Comparison of ENCODE assay signal across 1 cellular context in genomic region chr7:123836656-123837055, GRCh38.
TF ChIP-seq lines count a peak whose summit lies in the region.

No MANE protein-coding gene starts in this region.

TF ChIP-seq in GM23338, 12 proteins besides CTCF, POLR2A, EP300 and RAD21 (continued from another document):
- TF ChIP-seq, protein P1, sequence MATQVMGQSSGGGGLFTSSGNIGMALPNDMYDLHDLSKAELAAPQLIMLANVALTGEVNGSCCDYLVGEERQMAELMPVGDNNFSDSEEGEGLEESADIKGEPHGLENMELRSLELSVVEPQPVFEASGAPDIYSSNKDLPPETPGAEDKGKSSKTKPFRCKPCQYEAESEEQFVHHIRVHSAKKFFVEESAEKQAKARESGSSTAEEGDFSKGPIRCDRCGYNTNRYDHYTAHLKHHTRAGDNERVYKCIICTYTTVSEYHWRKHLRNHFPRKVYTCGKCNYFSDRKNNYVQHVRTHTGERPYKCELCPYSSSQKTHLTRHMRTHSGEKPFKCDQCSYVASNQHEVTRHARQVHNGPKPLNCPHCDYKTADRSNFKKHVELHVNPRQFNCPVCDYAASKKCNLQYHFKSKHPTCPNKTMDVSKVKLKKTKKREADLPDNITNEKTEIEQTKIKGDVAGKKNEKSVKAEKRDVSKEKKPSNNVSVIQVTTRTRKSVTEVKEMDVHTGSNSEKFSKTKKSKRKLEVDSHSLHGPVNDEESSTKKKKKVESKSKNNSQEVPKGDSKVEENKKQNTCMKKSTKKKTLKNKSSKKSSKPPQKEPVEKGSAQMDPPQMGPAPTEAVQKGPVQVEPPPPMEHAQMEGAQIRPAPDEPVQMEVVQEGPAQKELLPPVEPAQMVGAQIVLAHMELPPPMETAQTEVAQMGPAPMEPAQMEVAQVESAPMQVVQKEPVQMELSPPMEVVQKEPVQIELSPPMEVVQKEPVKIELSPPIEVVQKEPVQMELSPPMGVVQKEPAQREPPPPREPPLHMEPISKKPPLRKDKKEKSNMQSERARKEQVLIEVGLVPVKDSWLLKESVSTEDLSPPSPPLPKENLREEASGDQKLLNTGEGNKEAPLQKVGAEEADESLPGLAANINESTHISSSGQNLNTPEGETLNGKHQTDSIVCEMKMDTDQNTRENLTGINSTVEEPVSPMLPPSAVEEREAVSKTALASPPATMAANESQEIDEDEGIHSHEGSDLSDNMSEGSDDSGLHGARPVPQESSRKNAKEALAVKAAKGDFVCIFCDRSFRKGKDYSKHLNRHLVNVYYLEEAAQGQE (IDR thresholded peaks at IDR 0.05; ENCODE audit: unreplicated experiment): no peak
- TF ChIP-seq EZH2phosphoT487 (IDR thresholded peaks at IDR 0.05; ENCODE audit: unreplicated experiment): no peak
- no peak for TF ChIP-seq ZNF114 (CRISPR knock-in tag; IDR thresholded peaks at IDR 0.05)
- no peak for TF ChIP-seq JUNB (IDR thresholded peaks at IDR 0.05; ENCODE audit: unreplicated experiment)
- no peak for TF ChIP-seq ZNF331 (CRISPR knock-in tag; IDR thresholded peaks at IDR 0.05; ENCODE audit: low read depth)
- TF ChIP-seq EZH2 (IDR thresholded peaks at IDR 0.05; ENCODE audit: low read depth, unreplicated experiment): no peak
- TF ChIP-seq CREB1 (CRISPR knock-in tag; IDR thresholded peaks at IDR 0.05; ENCODE audit: low read depth): no peak
- TF ChIP-seq POLR2AphosphoS5 (IDR thresholded peaks at IDR 0.05; ENCODE audit: low read depth): no peak
- TF ChIP-seq, protein P2, sequence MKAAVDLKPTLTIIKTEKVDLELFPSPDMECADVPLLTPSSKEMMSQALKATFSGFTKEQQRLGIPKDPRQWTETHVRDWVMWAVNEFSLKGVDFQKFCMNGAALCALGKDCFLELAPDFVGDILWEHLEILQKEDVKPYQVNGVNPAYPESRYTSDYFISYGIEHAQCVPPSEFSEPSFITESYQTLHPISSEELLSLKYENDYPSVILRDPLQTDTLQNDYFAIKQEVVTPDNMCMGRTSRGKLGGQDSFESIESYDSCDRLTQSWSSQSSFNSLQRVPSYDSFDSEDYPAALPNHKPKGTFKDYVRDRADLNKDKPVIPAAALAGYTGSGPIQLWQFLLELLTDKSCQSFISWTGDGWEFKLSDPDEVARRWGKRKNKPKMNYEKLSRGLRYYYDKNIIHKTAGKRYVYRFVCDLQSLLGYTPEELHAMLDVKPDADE (IDR thresholded peaks at IDR 0.05): no peak
